In genomic region chr20:22805219-22805618, GRCh38 we compare ENCODE assay signal across 9 cellular contexts.
DNase-seq lines count a peak whose midpoint lies in the region; ATAC-seq, FAIRE-seq and TF ChIP-seq lines count a peak whose summit lies in the region.
"Had no signal": no experiment of that assay in that cellular context is flagged by ENCODE, and none has a peak within 500 bp of the region (broad histone marks: within the 10 kb centered on the region; RNA-seq: fewer than 3 reads in every experiment).

No MANE protein-coding gene starts in this region.

- no peak overlapping the region for H3K27ac ChIP-seq in ovary
- no peak overlapping the region for H3K27ac ChIP-seq in kidney (ENCODE audit: low read depth in 2 of 2, low read length in 2 of 2)
- no peak overlapping the region for H3K27ac ChIP-seq in CD8-positive, alpha-beta T cell (ENCODE audit: low read depth, low read length)

- H3K9me3 ChIP-seq in adipocyte (ENCODE audit: control insufficient read depth, low read length), result no peaks in the 10 kb centered on the region
- no peaks in the 10 kb centered on the region for H3K9me3 ChIP-seq in ovary
- no peaks in the 10 kb centered on the region for H3K9me3 ChIP-seq in kidney (ENCODE audit: control insufficient read depth in 1 of 2, low read length in 2 of 2)
- no peaks in the 10 kb centered on the region for H3K9me3 ChIP-seq in CD8-positive, alpha-beta T cell (ENCODE audit: low read length)

- no peak overlapping the region for H3K27ac Mint-ChIP-seq in progenitor cell of endocrine pancreas
- H3K27ac Mint-ChIP-seq in CD8-positive, alpha-beta T cell, result no peak overlapping the region

- POLR2A ChIA-PET in CD8-positive, alpha-beta T cell (lab: Charles Lee), result no interaction called here

- peaks cover 12% of the 10 kb centered on the region for H3K4me1 ChIP-seq in adipocyte (ENCODE audit: control insufficient read depth, insufficient read depth, low read length)
- H3K4me1 ChIP-seq in ovary (ENCODE audit: insufficient read depth), result no peaks in the 10 kb centered on the region
- no peaks in the 10 kb centered on the region for H3K4me1 ChIP-seq in kidney (ENCODE audit: control insufficient read depth in 1 of 2, insufficient read depth in 1 of 2, low read depth in 1 of 2, low read length in 2 of 2)
- H3K4me1 ChIP-seq in CD8-positive, alpha-beta T cell (ENCODE audit: insufficient read depth, low read length), result no peaks in the 10 kb centered on the region

- no peaks in the 10 kb centered on the region for H3K36me3 ChIP-seq in H7 (replicated peaks; ENCODE audit: control insufficient read depth, insufficient read depth, low read length)
- H3K36me3 ChIP-seq in adipocyte (ENCODE audit: control insufficient read depth, insufficient read depth, low read length, severe bottlenecking), result no peaks in the 10 kb centered on the region
- no peaks in the 10 kb centered on the region for H3K36me3 ChIP-seq in ovary
- no peaks in the 10 kb centered on the region for H3K36me3 ChIP-seq in kidney (ENCODE audit: control insufficient read depth in 1 of 2, insufficient read depth in 2 of 2, low read length in 2 of 2)
- H3K36me3 ChIP-seq in CD8-positive, alpha-beta T cell (ENCODE audit: insufficient read depth, low read length), result no peaks in the 10 kb centered on the region

- FAIRE-seq in kidney (lab: Jason Lieb, UNC), result no peak

- CTCF ChIA-PET in CD8-positive, alpha-beta T cell (lab: Charles Lee), result no interaction called here

- no peak for TF ChIP-seq CTCF in progenitor cell of endocrine pancreas (IDR thresholded peaks at IDR 0.05; ENCODE audit: unreplicated experiment)
- TF ChIP-seq CTCF in ovary (IDR thresholded peaks at IDR 0.05), result no peak
- no peak for TF ChIP-seq CTCF in kidney (IDR thresholded peaks at IDR 0.05; ENCODE audit: borderline replicate concordance, extremely low read depth, insufficient read depth)
- no peak for TF ChIP-seq CTCF in CD8-positive, alpha-beta T cell (IDR thresholded peaks at IDR 0.05)

- intact Hi-C loops in Right ventricle myocardium superior (cut with DNase I) (no loop called here), ovary (cut with DNase I) (no loop called here), kidney (cut with DNase I) (no loop called here)
- intact Hi-C loops in CD8-positive, alpha-beta T cell (cut with DNase I, micrococcal nuclease), result no loop called here

- no peak for TF ChIP-seq EP300 in ovary (IDR thresholded peaks at IDR 0.05)

- H3K9ac ChIP-seq in adipocyte (ENCODE audit: low read length) (no peak overlapping the region), kidney (ENCODE audit: low read length in 2 of 2) (no peak overlapping the region)

- no peaks in the 10 kb centered on the region for H3K27me3 ChIP-seq in H7 (ENCODE audit: control insufficient read depth, insufficient read depth, low read length)
- peaks cover 20% of the 10 kb centered on the region for H3K27me3 ChIP-seq in adipocyte (replicated peaks; ENCODE audit: control insufficient read depth, insufficient read depth, low read length)
- no peaks in the 10 kb centered on the region for H3K27me3 ChIP-seq in ovary
- H3K27me3 ChIP-seq in CD8-positive, alpha-beta T cell (ENCODE audit: insufficient read depth, low read length), result no peaks in the 10 kb centered on the region

- DNase-seq in H7, result peak; percentile 32
- DNase-seq in adipocyte (ENCODE audit: low read depth), result peak; percentile 74
- peak; percentile 59 for DNase-seq in Right ventricle myocardium superior
- DNase-seq in progenitor cell of endocrine pancreas (ENCODE audit: low spot score, unreplicated experiment), result peak; percentile 22
- DNase-seq in ovary, result no peak
- DNase-seq in kidney, result no peak
- DNase-seq in CD8-positive, alpha-beta T cell, result no peak
- DNase-seq in activated gamma-delta T cell treated with Interleukin-2 at 50 U/mL for 16 hours, result no peak
- DNase-seq: activated naive CD4-positive, alpha-beta T cell treated with Interleukin-2 at 50 U/mL for 16 hours had no signal

- no peaks in the 10 kb centered on the region for H3K36me3 Mint-ChIP-seq in progenitor cell of endocrine pancreas (ENCODE audit: insufficient read depth)
- no peaks in the 10 kb centered on the region for H3K36me3 Mint-ChIP-seq in CD8-positive, alpha-beta T cell

- WGBS in ovary, 3 donors, result 26 to 42% (median 32%) methylated on average over 4 of the region's 4 CpGs

- peaks cover 3% of the 10 kb centered on the region for H3K9me3 Mint-ChIP-seq in progenitor cell of endocrine pancreas (ENCODE audit: low read depth)
- H3K9me3 Mint-ChIP-seq in CD8-positive, alpha-beta T cell, result no peaks in the 10 kb centered on the region

- H3K4me3 ChIP-seq in H7 (ENCODE audit: insufficient read depth, low read depth, low read length) (no peak overlapping the region), adipocyte (ENCODE audit: low read length) (no peak overlapping the region), ovary (no peak overlapping the region), kidney (ENCODE audit: low read length in 2 of 2) (no peak overlapping the region)
- H3K4me3 ChIP-seq in CD8-positive, alpha-beta T cell (ENCODE audit: low read depth, low read length), result no peak overlapping the region

- peaks cover 15% of the 10 kb centered on the region for H3K27me3 Mint-ChIP-seq in progenitor cell of endocrine pancreas
- no peaks in the 10 kb centered on the region for H3K27me3 Mint-ChIP-seq in CD8-positive, alpha-beta T cell (ENCODE audit: low read depth)

- ATAC-seq in Right ventricle myocardium superior (ENCODE audit: poor library complexity), result peak; percentile 92
- no peak for ATAC-seq in CD8-positive, alpha-beta T cell

- H3K4me3 Mint-ChIP-seq in progenitor cell of endocrine pancreas (ENCODE audit: low read depth), result no peak overlapping the region
- H3K4me3 Mint-ChIP-seq in CD8-positive, alpha-beta T cell, result no peak overlapping the region

- H3K4me1 Mint-ChIP-seq in progenitor cell of endocrine pancreas (ENCODE audit: low read depth), result no peaks in the 10 kb centered on the region
- H3K4me1 Mint-ChIP-seq in CD8-positive, alpha-beta T cell (ENCODE audit: low read depth), result no peaks in the 10 kb centered on the region

- no peak for TF ChIP-seq POLR2A in ovary (IDR thresholded peaks at IDR 0.05)

Comparison
In these comparisons a context has a peak if more than half of its experiments do, and no peak if none do; other contexts are left out.
1. DNase-seq: peak in H7 (single experiment), adipocyte (single experiment), Right ventricle myocardium superior (single experiment) and progenitor cell of endocrine pancreas (single experiment); none in ovary (0 of 5), kidney (single experiment), CD8-positive, alpha-beta T cell (0 of 7) and activated gamma-delta T cell treated with Interleukin-2 at 50 U/mL for 16 hours (single experiment).